Comparison of ENCODE assay signal across 16 cellular contexts in genomic region chr4:123232439-123232838, GRCh38.
DNase-seq lines count a peak whose midpoint lies in the region; ATAC-seq and TF ChIP-seq lines count a peak whose summit lies in the region.
"Had no signal": no experiment of that assay in that cellular context is flagged by ENCODE, and none has a peak within 500 bp of the region (broad histone marks: within the 10 kb centered on the region; RNA-seq: fewer than 3 reads in every experiment).

No MANE protein-coding gene starts in this region.

- no peak for ATAC-seq in WTC11
- ATAC-seq: foreskin keratinocyte had no signal

- no peaks in the 10 kb centered on the region for H3K9me3 Mint-ChIP-seq in WTC11
- no peaks in the 10 kb centered on the region for H3K9me3 Mint-ChIP-seq in activated T-helper 2 cell treated with anti-CD3 and anti-CD28 coated beads, Interferon-gamma antibody, Interleukin-2, Interleukin-4, amounts not matched to agents 10 μg/mL and 5 μg/mL and 100 μg/mL, durations not matched to agents 14 hours and 24 hours and 36 hours
- H3K9me3 Mint-ChIP-seq: T-helper 2 cell treated with Interferon-gamma antibody and Interleukin-4, amounts not matched to agents 5 μg/mL and 100 μg/mL, for 36 hours had no signal

- H3K4me1 Mint-ChIP-seq in WTC11: peaks cover 36% of the 10 kb centered on the region
- no peaks in the 10 kb centered on the region for H3K4me1 Mint-ChIP-seq in activated T-helper 2 cell treated with anti-CD3 and anti-CD28 coated beads, Interferon-gamma antibody, Interleukin-2, Interleukin-4, amounts not matched to agents 10 μg/mL and 5 μg/mL and 100 μg/mL, durations not matched to agents 14 hours and 24 hours and 36 hours (ENCODE audit: low read depth)

- no peak overlapping the region for H3K4me3 Mint-ChIP-seq in WTC11
- H3K4me3 Mint-ChIP-seq in activated T-helper 2 cell treated with anti-CD3 and anti-CD28 coated beads, Interferon-gamma antibody, Interleukin-2, Interleukin-4, amounts not matched to agents 10 μg/mL and 5 μg/mL and 100 μg/mL, durations not matched to agents 14 hours and 24 hours and 36 hours (ENCODE audit: low read depth): no peak overlapping the region
- H3K4me3 Mint-ChIP-seq: activated naive CD8-positive, alpha-beta T cell; T-helper 2 cell treated with Interferon-gamma antibody and Interleukin-4, amounts not matched to agents 5 μg/mL and 100 μg/mL, for 36 hours had no signal

- no peaks in the 10 kb centered on the region; the same call in 1 of the 2 replicates for H3K27me3 Mint-ChIP-seq in WTC11 (ENCODE audit: low read depth)
- H3K27me3 Mint-ChIP-seq in activated T-helper 2 cell treated with anti-CD3 and anti-CD28 coated beads, Interferon-gamma antibody, Interleukin-2, Interleukin-4, amounts not matched to agents 10 μg/mL and 5 μg/mL and 100 μg/mL, durations not matched to agents 14 hours and 24 hours and 36 hours (ENCODE audit: low read depth): no peaks in the 10 kb centered on the region
- H3K27me3 Mint-ChIP-seq: activated naive CD8-positive, alpha-beta T cell had no signal

- intact Hi-C loops in activated T-helper 2 cell treated with anti-CD3 and anti-CD28 coated beads, Interferon-gamma antibody, Interleukin-2, Interleukin-4, amounts not matched to agents 10 μg/mL and 5 μg/mL and 100 μg/mL, durations not matched to agents 14 hours and 24 hours and 36 hours (cut with micrococcal nuclease): no loop called here

- peaks cover 7% of the 10 kb centered on the region; the same call in 1 of the 2 replicates for H3K36me3 Mint-ChIP-seq in WTC11
- no peaks in the 10 kb centered on the region for H3K36me3 Mint-ChIP-seq in activated T-helper 2 cell treated with anti-CD3 and anti-CD28 coated beads, Interferon-gamma antibody, Interleukin-2, Interleukin-4, amounts not matched to agents 10 μg/mL and 5 μg/mL and 100 μg/mL, durations not matched to agents 14 hours and 24 hours and 36 hours (ENCODE audit: low read depth)

- no peak overlapping the region for H3K4me3 ChIP-seq in HAP-1
- H3K4me3 ChIP-seq: Peyer's patch had no signal

- H3K36me3 ChIP-seq in HAP-1 (replicated peaks): no peaks in the 10 kb centered on the region
- H3K36me3 ChIP-seq: Peyer's patch had no signal

- no peak overlapping the region for H3K27ac ChIP-seq in caudate nucleus (ENCODE audit: low read depth, low read length)
- H3K27ac ChIP-seq: foreskin keratinocyte, Peyer's patch had no signal

- CTCF ChIA-PET in WTC11 (lab: Charles Lee): no interaction called here

- TF ChIP-seq CTCF in WTC11 (IDR thresholded peaks at IDR 0.05): no peak

- no peaks in the 10 kb centered on the region for H3K9me3 ChIP-seq in HAP-1
- H3K9me3 ChIP-seq: Peyer's patch had no signal

- H3K4me1 ChIP-seq in HAP-1: peaks cover 16% of the 10 kb centered on the region
- H3K4me1 ChIP-seq: Peyer's patch had no signal

- H3K27me3 ChIP-seq in HAP-1 (ENCODE audit: low read depth): no peaks in the 10 kb centered on the region
- H3K27me3 ChIP-seq: foreskin keratinocyte, Peyer's patch had no signal

- POLR2A ChIA-PET in WTC11 (lab: Charles Lee): no interaction called here

- in situ Hi-C loops in HAP-1 (cut with MboI; ENCODE audit: low sequenced_read_pairs): no loop called here

- DNase-seq in AG20443 (ENCODE audit: low spot score): peak; percentile 39
- DNase-seq in LHCN-M2 (ENCODE audit: low read depth): peak; percentile 32
- no peak for DNase-seq in WTC11 (ENCODE audit: low spot score)
- peak; percentile 62 for DNase-seq in iris pigment epithelial cell (ENCODE audit: low read depth)
- no peak for DNase-seq in HAP-1 (ENCODE audit: low spot score in 2 of 2)
- no peak for DNase-seq in activated T-helper 2 cell treated with anti-CD3 and anti-CD28 coated beads, Interferon-gamma antibody, Interleukin-2, Interleukin-4, amounts not matched to agents 10 μg/mL and 5 μg/mL and 100 μg/mL, durations not matched to agents 14 hours and 24 hours and 36 hours (ENCODE audit: low spot score)
- DNase-seq in NCI-H345 (lab: John Stamatoyannopoulos, UW): no peak
- no peak for DNase-seq in caudate nucleus (lab: John Stamatoyannopoulos, UW)
- DNase-seq: H7; NCI-H1092; NCI-H446 treated with DMSO at 0.1 percent for 48 hours; Peyer's patch; stimulated activated naive CD4-positive, alpha-beta T cell treated with Interleukin-2 at 50 U/mL for 16 hours had no signal

- peak overlapping the region; percentile 0; the same call in 1 of the 2 replicates for H3K27ac Mint-ChIP-seq in WTC11
- H3K27ac Mint-ChIP-seq in activated T-helper 2 cell treated with anti-CD3 and anti-CD28 coated beads, Interferon-gamma antibody, Interleukin-2, Interleukin-4, amounts not matched to agents 10 μg/mL and 5 μg/mL and 100 μg/mL, durations not matched to agents 14 hours and 24 hours and 36 hours: no peak overlapping the region
- H3K27ac Mint-ChIP-seq: activated naive CD8-positive, alpha-beta T cell; T-helper 2 cell treated with Interferon-gamma antibody and Interleukin-4, amounts not matched to agents 5 μg/mL and 100 μg/mL, for 36 hours had no signal

TF ChIP-seq in WTC11, 78 proteins besides CTCF, POLR2A, EP300 and RAD21:
- TF ChIP-seq ELF4 (CRISPR knock-in tag; IDR thresholded peaks at IDR 0.05; ENCODE audit: low read depth) (no peak), ESRRA (CRISPR knock-in tag; IDR thresholded peaks at IDR 0.05; ENCODE audit: borderline replicate concordance) (no peak), EMX1 (CRISPR knock-in tag; IDR thresholded peaks at IDR 0.05) (no peak), IRF1 (CRISPR knock-in tag; IDR thresholded peaks at IDR 0.05) (no peak), MLX (CRISPR knock-in tag; IDR thresholded peaks at IDR 0.05) (no peak), ZMAT4 (CRISPR knock-in tag; IDR thresholded peaks at IDR 0.05) (no peak), ZNF671 (CRISPR knock-in tag; IDR thresholded peaks at IDR 0.05) (no peak), PREB (CRISPR knock-in tag; IDR thresholded peaks at IDR 0.05; ENCODE audit: borderline replicate concordance) (no peak), ZNF416 (CRISPR knock-in tag; IDR thresholded peaks at IDR 0.05) (no peak), NR1H2 (CRISPR knock-in tag; IDR thresholded peaks at IDR 0.05) (no peak), JAZF1 (CRISPR knock-in tag; IDR thresholded peaks at IDR 0.05) (no peak), E2F1 (CRISPR knock-in tag; IDR thresholded peaks at IDR 0.05) (no peak), SMAD4 (CRISPR knock-in tag; IDR thresholded peaks at IDR 0.05) (no peak), ATF1 (CRISPR knock-in tag; IDR thresholded peaks at IDR 0.05) (no peak), ZNF232 (CRISPR knock-in tag; IDR thresholded peaks at IDR 0.05) (no peak), RORB (CRISPR knock-in tag; IDR thresholded peaks at IDR 0.05) (no peak)

Comparison
In these comparisons a context has a peak if more than half of its experiments do, and no peak if none do; other contexts are left out.
1. DNase-seq: peak in AG20443 (single experiment), LHCN-M2 (single experiment) and iris pigment epithelial cell (single experiment); none in WTC11 (single experiment), HAP-1 (0 of 2), activated T-helper 2 cell treated with anti-CD3 and anti-CD28 coated beads, Interferon-gamma antibody, Interleukin-2, Interleukin-4, amounts not matched to agents 10 μg/mL and 5 μg/mL and 100 μg/mL, durations not matched to agents 14 hours and 24 hours and 36 hours (single experiment), NCI-H345 (single experiment) and caudate nucleus (0 of 61).